ENCODE assay signal across 9 cellular contexts in the genomic region with DNA sequence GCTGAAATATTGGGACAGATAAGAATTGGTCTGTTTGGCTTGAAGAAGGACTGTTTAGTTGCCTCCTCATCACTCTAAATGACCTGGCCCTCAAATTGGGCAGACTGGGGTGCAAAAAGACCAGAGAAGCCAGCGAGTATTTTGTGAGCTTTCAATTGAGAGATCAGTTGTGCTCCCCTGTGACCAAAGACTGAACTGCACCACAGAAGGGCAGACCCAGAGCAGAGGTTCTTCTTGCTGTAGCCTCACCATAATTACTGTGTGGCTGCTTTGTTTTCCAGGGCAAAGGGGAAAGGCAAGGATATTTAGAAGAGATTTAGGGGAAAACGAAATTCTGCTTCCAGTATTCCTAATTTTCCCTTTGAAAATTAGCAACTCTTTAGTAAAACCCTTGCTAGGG.
DNase-seq lines count a peak whose midpoint lies in the region; ATAC-seq and TF ChIP-seq lines count a peak whose summit lies in the region.
"Had no signal": no experiment of that assay in that cellular context is flagged by ENCODE, and none has a peak within 500 bp of the region (broad histone marks: within the 10 kb centered on the region; RNA-seq: fewer than 3 reads in every experiment).

No MANE protein-coding gene starts in this region.

- no peaks in the 10 kb centered on the region for H3K4me1 ChIP-seq in heart left ventricle
- no peaks in the 10 kb centered on the region for H3K4me1 ChIP-seq in colonic mucosa

- peaks cover 51% of the 10 kb centered on the region for H3K27me3 Mint-ChIP-seq in activated T-cell treated with anti-CD3 and anti-CD28 coated beads, Interleukin-2, amount 50 U/mL, for 24 hours
- H3K27me3 Mint-ChIP-seq: activated B cell treated with CpG ODN at 0.5 μM for 24 hours had no signal

- no peaks in the 10 kb centered on the region for H3K9me3 Mint-ChIP-seq in activated T-cell treated with anti-CD3 and anti-CD28 coated beads, Interleukin-2, amount 50 U/mL, for 24 hours
- H3K9me3 Mint-ChIP-seq: activated B cell treated with CpG ODN at 0.5 μM for 24 hours had no signal

- no peak for TF ChIP-seq POLR2A in heart left ventricle (IDR thresholded peaks at IDR 0.05)

- DNase-seq in heart left ventricle: no peak
- DNase-seq in cardiac septum (ENCODE audit: low spot score): no peak
- peak; percentile 75 for DNase-seq in NCI-H146 (lab: John Stamatoyannopoulos, UW)
- no peak for DNase-seq in colonic mucosa
- DNase-seq in retinal pigment epithelial cell (ENCODE audit: low read depth): no peak
- no peak for DNase-seq in activated T-cell treated with anti-CD3 and anti-CD28 coated beads, Interleukin-2, amount 50 U/mL, for 24 hours
- DNase-seq: activated B cell treated with CpG ODN at 0.5 μM for 24 hours had no signal

- H3K4me3 Mint-ChIP-seq in activated T-cell treated with anti-CD3 and anti-CD28 coated beads, Interleukin-2, amount 50 U/mL, for 24 hours: no peak overlapping the region
- H3K4me3 Mint-ChIP-seq: activated B cell treated with CpG ODN at 0.5 μM for 24 hours had no signal

- ATAC-seq in heart left ventricle (no peak), HG03196 (IDR thresholded peaks at IDR 0.05; ENCODE audit: unreplicated experiment) (no peak), GM21447 (IDR thresholded peaks at IDR 0.05; ENCODE audit: unreplicated experiment) (no peak)

- H3K9ac ChIP-seq in colonic mucosa (ENCODE audit: low read depth in 2 of 2, low read length in 2 of 2): no peak overlapping the region

- H3K4me1 Mint-ChIP-seq in activated T-cell treated with anti-CD3 and anti-CD28 coated beads, Interleukin-2, amount 50 U/mL, for 24 hours (ENCODE audit: low read depth): no peaks in the 10 kb centered on the region
- H3K4me1 Mint-ChIP-seq: activated B cell treated with CpG ODN at 0.5 μM for 24 hours had no signal

- H3K27ac ChIP-seq in heart left ventricle (no peak overlapping the region), colonic mucosa (no peak overlapping the region)

- peak in 11 of 12 donors; percentile 6 to 51 (median 31) for TF ChIP-seq CTCF in heart left ventricle (IDR thresholded peaks at IDR 0.05)
- TF ChIP-seq CTCF in colonic mucosa (IDR thresholded peaks at IDR 0.05): peak; percentile 11
- peak; percentile 47 for TF ChIP-seq CTCF in retinal pigment epithelial cell (conservative IDR thresholded peaks at IDR 0.05; ENCODE audit: low read depth, low read length)

- WGBS in heart left ventricle, 4 donors: 18 to 25% (median 21%) methylated on average over 2 of the region's 2 CpGs

- H3K9me3 ChIP-seq in heart left ventricle (no peaks in the 10 kb centered on the region), colonic mucosa (no peaks in the 10 kb centered on the region)

- H3K36me3 ChIP-seq in heart left ventricle (no peaks in the 10 kb centered on the region), colonic mucosa (no peaks in the 10 kb centered on the region)

- intact Hi-C loops in heart left ventricle (cut with DNase I) (loop anchor here in 1 of 10 donors (5.0 kb wide), 1 partner anchor 301 kb away; no protein-coding TSS in a partner anchor), cardiac septum (cut with DNase I) (no loop called here), colonic mucosa (cut with DNase I) (no loop called here)

- H3K27me3 ChIP-seq in heart left ventricle (peaks cover 0 to 39% (median 0%) of the 10 kb centered on the region in 9 donors), colonic mucosa (no peaks in the 10 kb centered on the region)

- H3K4me3 ChIP-seq in heart left ventricle (no peak overlapping the region), colonic mucosa (no peak overlapping the region), retinal pigment epithelial cell (ENCODE audit: low read length) (no peak overlapping the region)

- H3K27ac Mint-ChIP-seq in activated T-cell treated with anti-CD3 and anti-CD28 coated beads, Interleukin-2, amount 50 U/mL, for 24 hours: no peak overlapping the region
- H3K27ac Mint-ChIP-seq: activated B cell treated with CpG ODN at 0.5 μM for 24 hours had no signal

- H3K36me3 Mint-ChIP-seq in activated T-cell treated with anti-CD3 and anti-CD28 coated beads, Interleukin-2, amount 50 U/mL, for 24 hours (ENCODE audit: low read depth): no peaks in the 10 kb centered on the region
